12 cellular contexts compared by ENCODE assay signal in the genomic region with DNA sequence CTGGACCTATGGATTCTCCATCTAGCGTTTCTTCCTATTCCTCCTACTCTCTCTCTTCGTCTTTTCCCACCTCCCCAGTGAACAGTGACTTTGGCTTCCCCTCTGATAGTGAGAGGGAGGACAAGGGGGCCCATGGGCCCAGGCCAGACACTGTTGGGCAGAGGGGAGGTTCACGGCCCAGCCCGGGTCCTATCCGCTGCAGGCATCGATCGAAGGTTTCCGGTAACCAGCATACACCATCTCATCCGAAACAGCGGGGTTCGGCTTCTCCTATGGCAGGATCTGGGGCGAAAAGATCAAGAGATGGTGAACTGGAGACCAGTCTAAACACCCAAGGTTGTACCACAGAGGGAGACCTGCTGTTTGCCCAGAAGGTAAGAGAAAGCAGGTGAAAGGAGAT. TPM values are rescaled to one million over a fixed set of nuclear protein-coding genes. Genes with fewer than 3 reads are reported as not detected.
A peak's percentile ranks its signal among the peaks of the same experiment; 100 is the strongest.
DNase-seq lines count a peak whose midpoint lies in the region; ATAC-seq and TF ChIP-seq lines count a peak whose summit lies in the region.
"Had no signal": no experiment of that assay in that cellular context is flagged by ENCODE, and none has a peak within 500 bp of the region (broad histone marks: within the 10 kb centered on the region; RNA-seq: fewer than 3 reads in every experiment).

No MANE protein-coding gene starts in this region.

- H3K9me2 ChIP-seq in SK-N-SH: no peaks in the 10 kb centered on the region

- H3K27ac ChIP-seq in SK-N-SH (ENCODE audit: low read depth in 2 of 2, low read length in 1 of 2): no peak overlapping the region
- H3K27ac ChIP-seq in iPS-18a (ENCODE audit: low read length): no peak overlapping the region

- H3K27me3 ChIP-seq in SK-N-SH (ENCODE audit: insufficient read depth): no peaks in the 10 kb centered on the region
- H3K27me3 ChIP-seq in iPS-18a (ENCODE audit: control insufficient read depth, insufficient read depth, low read length): peaks cover 10% of the 10 kb centered on the region

- no peak for ATAC-seq in SK-N-SH treated with all-trans-retinoic acid at 6 μM for 48 hours
- ATAC-seq in stimulated activated effector memory CD8-positive, alpha-beta T cell treated with anti-CD3 and anti-CD28 coated beads, Interleukin-12 subunit alpha, Interleukin-12 subunit beta, amount 100 ng/mL, for 72 hours: no peak
- no peak for ATAC-seq in GM18517 (IDR thresholded peaks at IDR 0.05; ENCODE audit: unreplicated experiment)
- ATAC-seq: GM12878 had no signal

- TF ChIP-seq CTCF in SK-N-SH (IDR thresholded peaks at IDR 0.05): no peak

- peaks cover 4% of the 10 kb centered on the region for H3K27me3 Mint-ChIP-seq in activated T-helper 1 cell treated with anti-CD3 and anti-CD28 coated beads, Interleukin-12 subunit alpha, Interleukin-12 subunit beta, Interleukin-2, Interleukin-4 antibody, amounts not matched to agents 30 ng/mL and 10 ng/mL and 1 ng/mL, durations not matched to agents 14 hours and 24 hours and 36 hours (ENCODE audit: insufficient read depth)

- no peaks in the 10 kb centered on the region for H3K9me3 ChIP-seq in SK-N-SH
- no peaks in the 10 kb centered on the region for H3K9me3 ChIP-seq in iPS-18a (ENCODE audit: control insufficient read depth, low read depth, low read length)
- H3K9me3 ChIP-seq: A549 had no signal

- DNase-seq in SK-N-SH: no peak
- DNase-seq in activated T-helper 1 cell treated with anti-CD3 and anti-CD28 coated beads, Interleukin-12 subunit alpha, Interleukin-12 subunit beta, Interleukin-2, Interleukin-4 antibody, amounts not matched to agents 30 ng/mL and 10 ng/mL and 1 ng/mL, durations not matched to agents 14 hours and 24 hours and 36 hours (ENCODE audit: low spot score): no peak
- DNase-seq in stimulated activated effector memory CD8-positive, alpha-beta T cell treated with anti-CD3 and anti-CD28 coated beads, Interleukin-12 subunit alpha, Interleukin-12 subunit beta, amount 100 ng/mL, for 72 hours (ENCODE audit: low spot score in 2 of 2): no peak
- no peak for DNase-seq in stimulated activated CD4-positive, alpha-beta T cell treated with anti-CD3 and anti-CD28 coated beads, Interleukin-2, amount 100 ng/mL, for 48 hours
- no peak for DNase-seq in G401 (ENCODE audit: low spot score)
- DNase-seq: hippocampal formation, NCI-H446 had no signal

- no peak for TF ChIP-seq EP300 in SK-N-SH (IDR thresholded peaks at IDR 0.05; ENCODE audit: borderline replicate concordance in 1 of 2, low read depth in 1 of 2, low read length in 1 of 2)

- no peaks in the 10 kb centered on the region for H3K9me3 Mint-ChIP-seq in activated T-helper 1 cell treated with anti-CD3 and anti-CD28 coated beads, Interleukin-12 subunit alpha, Interleukin-12 subunit beta, Interleukin-2, Interleukin-4 antibody, amounts not matched to agents 30 ng/mL and 10 ng/mL and 1 ng/mL, durations not matched to agents 14 hours and 24 hours and 36 hours
- no peaks in the 10 kb centered on the region for H3K9me3 Mint-ChIP-seq in stimulated activated effector memory CD8-positive, alpha-beta T cell treated with anti-CD3 and anti-CD28 coated beads, Interleukin-12 subunit alpha, Interleukin-12 subunit beta, amount 100 ng/mL, for 72 hours

- H3K27ac Mint-ChIP-seq in activated T-helper 1 cell treated with anti-CD3 and anti-CD28 coated beads, Interleukin-12 subunit alpha, Interleukin-12 subunit beta, Interleukin-2, Interleukin-4 antibody, amounts not matched to agents 30 ng/mL and 10 ng/mL and 1 ng/mL, durations not matched to agents 14 hours and 24 hours and 36 hours: peak overlapping the region; percentile 36
- no peak overlapping the region for H3K27ac Mint-ChIP-seq in stimulated activated effector memory CD8-positive, alpha-beta T cell treated with anti-CD3 and anti-CD28 coated beads, Interleukin-12 subunit alpha, Interleukin-12 subunit beta, amount 100 ng/mL, for 72 hours

- WGBS in SK-N-SH (ENCODE audit: low lambda C conversion rate): 93% methylated on average over 12 of the region's 12 CpGs

- no peaks in the 10 kb centered on the region for H4K20me1 ChIP-seq in SK-N-SH (ENCODE audit: insufficient read depth)

- intact Hi-C loops in activated T-helper 1 cell treated with anti-CD3 and anti-CD28 coated beads, Interleukin-12 subunit alpha, Interleukin-12 subunit beta, Interleukin-2, Interleukin-4 antibody, amounts not matched to agents 30 ng/mL and 10 ng/mL and 1 ng/mL, durations not matched to agents 14 hours and 24 hours and 36 hours (cut with micrococcal nuclease): loop anchor here (5.0 kb wide), 1 partner anchor 39 kb away; the partner anchor contains the start of gene PRPF3

- H3F3A ChIP-seq in SK-N-SH (replicated peaks; ENCODE audit: insufficient read depth): peaks cover 5% of the 10 kb centered on the region

- peaks cover 2% of the 10 kb centered on the region for H3K36me3 Mint-ChIP-seq in activated T-helper 1 cell treated with anti-CD3 and anti-CD28 coated beads, Interleukin-12 subunit alpha, Interleukin-12 subunit beta, Interleukin-2, Interleukin-4 antibody, amounts not matched to agents 30 ng/mL and 10 ng/mL and 1 ng/mL, durations not matched to agents 14 hours and 24 hours and 36 hours (ENCODE audit: low read depth)
- no peaks in the 10 kb centered on the region for H3K36me3 Mint-ChIP-seq in stimulated activated effector memory CD8-positive, alpha-beta T cell treated with anti-CD3 and anti-CD28 coated beads, Interleukin-12 subunit alpha, Interleukin-12 subunit beta, amount 100 ng/mL, for 72 hours

- no peak overlapping the region for H2AFZ ChIP-seq in SK-N-SH (ENCODE audit: low read depth)

- no peaks in the 10 kb centered on the region for H3K36me3 ChIP-seq in SK-N-SH (replicated peaks in 1 of 2; ENCODE audit: control insufficient read depth in 1 of 2, insufficient read depth in 2 of 2, low read length in 1 of 2)
- H3K36me3 ChIP-seq in iPS-18a (ENCODE audit: control insufficient read depth, low read depth, low read length): no peaks in the 10 kb centered on the region

- H3K9ac ChIP-seq in SK-N-SH (no peak overlapping the region), iPS-18a (ENCODE audit: low read length) (peak overlapping the region; percentile 5)

- in situ Hi-C loops in G401 (cut with HindIII; ENCODE audit: low sequenced_read_pairs): no loop called here

- POLR2A ChIA-PET in SK-N-SH (lab: Yijun Ruan, JAX): no interaction called here

- peak overlapping the region; percentile 63 for H3K4me3 Mint-ChIP-seq in activated T-helper 1 cell treated with anti-CD3 and anti-CD28 coated beads, Interleukin-12 subunit alpha, Interleukin-12 subunit beta, Interleukin-2, Interleukin-4 antibody, amounts not matched to agents 30 ng/mL and 10 ng/mL and 1 ng/mL, durations not matched to agents 14 hours and 24 hours and 36 hours
- H3K4me3 Mint-ChIP-seq in stimulated activated effector memory CD8-positive, alpha-beta T cell treated with anti-CD3 and anti-CD28 coated beads, Interleukin-12 subunit alpha, Interleukin-12 subunit beta, amount 100 ng/mL, for 72 hours: peak overlapping the region; percentile 75

- H3K4me1 Mint-ChIP-seq in activated T-helper 1 cell treated with anti-CD3 and anti-CD28 coated beads, Interleukin-12 subunit alpha, Interleukin-12 subunit beta, Interleukin-2, Interleukin-4 antibody, amounts not matched to agents 30 ng/mL and 10 ng/mL and 1 ng/mL, durations not matched to agents 14 hours and 24 hours and 36 hours (ENCODE audit: low read depth): peaks cover 37% of the 10 kb centered on the region
- peaks cover 30% of the 10 kb centered on the region for H3K4me1 Mint-ChIP-seq in stimulated activated effector memory CD8-positive, alpha-beta T cell treated with anti-CD3 and anti-CD28 coated beads, Interleukin-12 subunit alpha, Interleukin-12 subunit beta, amount 100 ng/mL, for 72 hours

- H3K79me2 ChIP-seq in SK-N-SH (ENCODE audit: insufficient read depth): no peaks in the 10 kb centered on the region; the same call in 1 of the 2 replicates

- H3K4me3 ChIP-seq in SK-N-SH (ENCODE audit: low read depth in 2 of 2, low read length in 1 of 2) (peak overlapping the region in 1 of 2 experiments; percentile 52; a peak in 2 of 4 replicates), iPS-18a (ENCODE audit: low read length) (peak overlapping the region; percentile 54)

- no peak for TF ChIP-seq RAD21 in SK-N-SH (IDR thresholded peaks at IDR 0.05; ENCODE audit: low read length)

- H3K4me2 ChIP-seq in SK-N-SH: peak overlapping the region; percentile 41; the same call in 1 of the 2 replicates

- CTCF ChIA-PET in SK-N-SH (lab: Yijun Ruan, JAX): interaction anchor here (3.4 to 6.2 kb wide), 2 partner anchors 12 to 25 kb away, joined by 20 to 110 read pairs; partner anchors contain the start of genes C1orf54 and CA14

- H3K4me1 ChIP-seq in SK-N-SH (ENCODE audit: control insufficient read depth in 1 of 2, insufficient read depth in 2 of 2, low read depth in 1 of 2, low read length in 1 of 2) (peaks cover 4 to 14% of the 10 kb centered on the region in 2 experiments; a peak in 1 of 4 replicates), iPS-18a (ENCODE audit: control insufficient read depth, low read depth, low read length) (peaks cover 3% of the 10 kb centered on the region)

RNA-seq across cellular contexts. Expression of gene CIART, which starts 0.9 kb away (rescaled TPM):
- 3.2 and 4.4 TPM in 2 replicates for polyA plus RNA-seq in SK-N-SH (2012; rRNA removed)
- 1.6 and 2.3 TPM in 2 replicates for polyA plus RNA-seq in SK-N-SH (2012; cell fraction: cytosol; rRNA removed)
- polyA plus RNA-seq in SK-N-SH (2012; cell fraction: nucleus; rRNA removed): 6.7 and 7.9 TPM in 2 replicates
- 3.4 TPM in 2 replicates for total RNA-seq in activated T-helper 1 cell treated with anti-CD3 and anti-CD28 coated beads, Interleukin-12 subunit alpha, Interleukin-12 subunit beta, Interleukin-2, Interleukin-4 antibody, amounts not matched to agents 30 ng/mL and 10 ng/mL and 1 ng/mL, durations not matched to agents 14 hours and 24 hours and 36 hours
- total RNA-seq in G401 (2014; rRNA removed; shearing (Covaris generic)): 9.5 and 11.7 TPM in 2 replicates

RNA-seq across cellular contexts. Expression of gene MRPS21, which starts 10.4 kb away (rescaled TPM):
- 136 and 173 TPM in 2 replicates for polyA plus RNA-seq in SK-N-SH (2012; rRNA removed)
- polyA plus RNA-seq in SK-N-SH (2012; cell fraction: cytosol; rRNA removed): 182 and 217 TPM in 2 replicates
- polyA plus RNA-seq in SK-N-SH (2012; cell fraction: nucleus; rRNA removed): 123 and 203 TPM in 2 replicates
- 81.4 and 85.2 TPM in 2 replicates for total RNA-seq in activated T-helper 1 cell treated with anti-CD3 and anti-CD28 coated beads, Interleukin-12 subunit alpha, Interleukin-12 subunit beta, Interleukin-2, Interleukin-4 antibody, amounts not matched to agents 30 ng/mL and 10 ng/mL and 1 ng/mL, durations not matched to agents 14 hours and 24 hours and 36 hours
- 73.2 and 92.0 TPM in 2 replicates for total RNA-seq in G401 (2014; rRNA removed; shearing (Covaris generic))

RNA-seq across cellular contexts. Expression of gene C1orf54, which starts 10.7 kb away (rescaled TPM):
- polyA plus RNA-seq in SK-N-SH (2012; rRNA removed): 18.0 and 25.7 TPM in 2 replicates
- polyA plus RNA-seq in SK-N-SH (2012; cell fraction: cytosol; rRNA removed): 25.4 and 34.1 TPM in 2 replicates
- polyA plus RNA-seq in SK-N-SH (2012; cell fraction: nucleus; rRNA removed): 5.4 and 9.7 TPM in 2 replicates
- 1.6 TPM in 2 replicates for total RNA-seq in activated T-helper 1 cell treated with anti-CD3 and anti-CD28 coated beads, Interleukin-12 subunit alpha, Interleukin-12 subunit beta, Interleukin-2, Interleukin-4 antibody, amounts not matched to agents 30 ng/mL and 10 ng/mL and 1 ng/mL, durations not matched to agents 14 hours and 24 hours and 36 hours
- 2.3 and 4.6 TPM in 2 replicates for total RNA-seq in G401 (2014; rRNA removed; shearing (Covaris generic))

RNA-seq across cellular contexts. Expression of gene APH1A, which starts 14.4 kb away (rescaled TPM):
- polyA plus RNA-seq in SK-N-SH (2012; rRNA removed): 175 and 232 TPM in 2 replicates
- polyA plus RNA-seq in SK-N-SH (2012; cell fraction: cytosol; rRNA removed): 141 and 194 TPM in 2 replicates
- polyA plus RNA-seq in SK-N-SH (2012; cell fraction: nucleus; rRNA removed): 83.8 and 134 TPM in 2 replicates
- total RNA-seq in activated T-helper 1 cell treated with anti-CD3 and anti-CD28 coated beads, Interleukin-12 subunit alpha, Interleukin-12 subunit beta, Interleukin-2, Interleukin-4 antibody, amounts not matched to agents 30 ng/mL and 10 ng/mL and 1 ng/mL, durations not matched to agents 14 hours and 24 hours and 36 hours: 102 and 111 TPM in 2 replicates
- 162 and 193 TPM in 2 replicates for total RNA-seq in G401 (2014; rRNA removed; shearing (Covaris generic))

RNA-seq across cellular contexts. Expression of gene CA14, which starts 25.7 kb away (rescaled TPM):
- polyA plus RNA-seq in SK-N-SH (2012; rRNA removed): 0.08 and 0.16 TPM in 2 replicates
- polyA plus RNA-seq in SK-N-SH (2012; cell fraction: cytosol; rRNA removed): 0.10 and 0.13 TPM in 2 replicates
- 0.07 and 0.15 TPM in 2 replicates for polyA plus RNA-seq in SK-N-SH (2012; cell fraction: nucleus; rRNA removed)
- total RNA-seq in activated T-helper 1 cell treated with anti-CD3 and anti-CD28 coated beads, Interleukin-12 subunit alpha, Interleukin-12 subunit beta, Interleukin-2, Interleukin-4 antibody, amounts not matched to agents 30 ng/mL and 10 ng/mL and 1 ng/mL, durations not matched to agents 14 hours and 24 hours and 36 hours: not detected in 2 replicates
- total RNA-seq in G401 (2014; rRNA removed; shearing (Covaris generic)): 20.7 and 42.6 TPM in 2 replicates
- total RNA-seq: GM12878 had no signal
- polyA plus RNA-seq: A549 had no signal
